In the genomic region with DNA sequence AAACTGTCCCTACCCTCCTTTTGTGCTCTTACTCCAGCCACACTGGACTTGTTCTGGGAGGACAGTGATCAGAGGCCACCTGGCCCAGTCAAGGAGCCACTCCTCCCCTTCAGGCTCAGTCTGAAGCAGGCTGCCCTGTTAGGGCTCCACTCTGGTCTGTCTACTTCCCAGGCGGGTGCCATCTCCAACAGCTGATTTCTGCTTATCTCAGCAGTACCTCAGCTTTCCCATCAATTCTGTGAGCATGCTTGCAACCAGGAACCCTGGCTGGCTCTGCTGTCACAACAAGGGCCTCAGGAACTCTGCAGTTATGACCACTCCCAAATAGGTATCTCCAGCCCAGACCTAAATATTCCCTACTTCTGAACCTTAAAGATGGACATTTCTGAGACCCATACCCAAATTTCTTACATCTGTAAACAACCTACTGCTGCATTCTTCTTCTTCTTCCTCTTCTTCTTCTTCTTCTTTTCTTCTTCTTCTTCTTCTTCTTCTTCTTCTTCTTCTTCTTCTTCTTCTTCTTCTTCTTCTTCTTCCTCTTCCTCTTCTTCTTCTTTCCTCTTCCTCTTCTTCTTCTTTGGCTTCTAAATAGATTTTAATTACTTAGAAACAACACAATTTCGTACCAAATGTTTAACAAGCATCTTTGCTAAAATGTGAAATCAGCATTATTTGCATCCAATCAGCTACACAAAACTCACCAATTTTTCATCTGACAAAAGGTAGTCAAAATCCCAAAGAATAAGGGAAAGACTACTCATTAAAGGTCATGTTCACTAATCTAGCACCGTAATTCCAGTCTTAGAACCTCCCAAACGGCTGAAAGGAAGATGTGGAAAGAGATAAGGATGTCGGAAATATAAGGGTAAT, we compare ENCODE assay signal across 2 cellular contexts.
TF ChIP-seq lines count a peak whose summit lies in the region.

No MANE protein-coding gene starts in this region.

TF ChIP-seq in IMR-90, 13 proteins besides CTCF, POLR2A, EP300 and RAD21:
- TF ChIP-seq CEBPB (IDR thresholded peaks at IDR 0.05; ENCODE audit: low read depth, low read length) (no peak), MAFK (IDR thresholded peaks at IDR 0.05; ENCODE audit: low read depth, low read length) (peak; percentile 59), RFX5 (IDR thresholded peaks at IDR 0.05; ENCODE audit: low read depth, low read length) (no peak), MXI1 (IDR thresholded peaks at IDR 0.05; ENCODE audit: borderline replicate concordance, low read depth, low read length) (no peak)
TF ChIP-seq in IMR-90: peak in this region for 1.

TF ChIP-seq in HepG2, 621 proteins besides CTCF, POLR2A, EP300 and RAD21:
- TF ChIP-seq MAFF (IDR thresholded peaks at IDR 0.05; ENCODE audit: low read depth, low read length) (peak; percentile 73), MAFK (conservative IDR thresholded peaks at IDR 0.05 in 1 of 2, IDR thresholded peaks at IDR 0.05 in 1 of 2; ENCODE audit: low read length in 2 of 2) (peak; percentile 74 to 77), ZNF83 (CRISPR knock-in tag; IDR thresholded peaks at IDR 0.05; ENCODE audit: borderline replicate concordance) (no peak)
